Comparison of ENCODE assay signal across 8 cellular contexts in genomic region chr14:64387738-64388532, GRCh38. TPM values are rescaled to one million over a fixed set of nuclear protein-coding genes. Genes with fewer than 3 reads are reported as not detected.
DNase-seq lines count a peak whose midpoint lies in the region; ATAC-seq and TF ChIP-seq lines count a peak whose summit lies in the region.

MTHFD1 (plus strand) TSS chr14:64388353; CDS start chr14:64388428, 75 bp downstream.

- H3K36me3 Mint-ChIP-seq in activated naive CD8-positive, alpha-beta T cell, result peaks cover 12% of the 10 kb centered on the region

- H3K36me3 ChIP-seq in testis (ENCODE audit: low read depth, missing control alignments), result no peaks in the 10 kb centered on the region

- peak within 1 kb of the TSS; percentile 98 for H3K27ac Mint-ChIP-seq in activated naive CD8-positive, alpha-beta T cell

- intact Hi-C loops in testis (cut with DNase I; ENCODE audit: low total_unique reads), result no loop called here

- no peaks in the 10 kb centered on the region for H3K27me3 Mint-ChIP-seq in activated naive CD8-positive, alpha-beta T cell

- TF ChIP-seq CTCF in GM10248 (IDR thresholded peaks at IDR 0.05; ENCODE audit: control extremely low read depth, extremely low read depth, low read depth, missing control alignments) (no peak), omental fat pad (IDR thresholded peaks at IDR 0.05) (no peak), testis (IDR thresholded peaks at IDR 0.05) (peak in 1 of 3 experiments; percentile 16)

- CTCF ChIA-PET in GM10248 (lab: Yijun Ruan, JAX), result interaction anchor here (0.9 to 8.5 kb wide), 11 partner anchors 10 to 248 kb away, joined by 3 to 48 read pairs (median 5); no protein-coding TSS in a partner anchor

- ATAC-seq in HG02623 (IDR thresholded peaks at IDR 0.05; ENCODE audit: unreplicated experiment) (peak; percentile 80), omental fat pad (ENCODE audit: low FRiP score) (peak; percentile 99)

- peak within 1 kb of the TSS; percentile 95 for H3K4me3 Mint-ChIP-seq in activated naive CD8-positive, alpha-beta T cell

- no peaks in the 10 kb centered on the region for H3K27me3 ChIP-seq in testis

- POLR2A ChIA-PET in GM10248 (lab: Yijun Ruan, JAX), result interaction anchor here (0.6 to 1.8 kb wide), 11 partner anchors 10 to 929 kb away, joined by 3 to 5 read pairs (median 4); partner anchors contain the start of gene ZBTB1

- peaks cover 30% of the 10 kb centered on the region for H3K4me1 Mint-ChIP-seq in activated naive CD8-positive, alpha-beta T cell (ENCODE audit: low read depth)

- no peak for TF ChIP-seq POLR2A in testis (IDR thresholded peaks at IDR 0.05)

- H3K4me1 ChIP-seq in testis, result peaks cover 6% of the 10 kb centered on the region

- H3K4me3 ChIP-seq in testis, result peak within 1 kb of the TSS; percentile 68 to 69

- peak within 1 kb of the TSS; percentile 68 to 83 for H3K27ac ChIP-seq in testis

- no peaks in the 10 kb centered on the region for H3K9me3 ChIP-seq in testis

- H3K9me3 Mint-ChIP-seq in activated naive CD8-positive, alpha-beta T cell (ENCODE audit: low read depth), result no peaks in the 10 kb centered on the region

- DNase-seq in GM10248 (ENCODE audit: extremely low spot score) (peak; percentile 98), NCI-H1105 (lab: John Stamatoyannopoulos, UW) (peak; percentile 99), SKM-1 treated with dmso at 0.1 percent for 144 hours (lab: John Stamatoyannopoulos, UW; ENCODE audit: unreplicated experiment) (peak; percentile 88), glomerular visceral epithelial cell (ENCODE audit: extremely low spot score) (peak; percentile 100), omental fat pad (ENCODE audit: low spot score) (peak; percentile 98), testis (peak; percentile 98)

- 0% methylated on average over 41 to 54 of the region's 61 CpGs for WGBS in testis, 2 donors

RNA-seq across cellular contexts. Expression of gene MTHFD1, which starts in this region (rescaled TPM):
- total RNA-seq in omental fat pad, result 100 to 1,000 TPM in 1 of 4 donors, 10 to 100 TPM in 3; 58.0 to 138 (median 86.9) TPM
- 10 to 100 TPM; 27.4 to 28.8 TPM for total RNA-seq in testis
- polyA plus RNA-seq in testis (ENCODE audit: insufficient read depth, low read depth, low replicate concordance), result 22.3 TPM

Comparison
In these comparisons a context has a peak if more than half of its experiments do, and no peak if none do; other contexts are left out.
1. Peak in every context shown above with its lines: DNase-seq, ATAC-seq, H3K4me3 ChIP-seq and H3K27ac ChIP-seq.